In the genomic region with DNA sequence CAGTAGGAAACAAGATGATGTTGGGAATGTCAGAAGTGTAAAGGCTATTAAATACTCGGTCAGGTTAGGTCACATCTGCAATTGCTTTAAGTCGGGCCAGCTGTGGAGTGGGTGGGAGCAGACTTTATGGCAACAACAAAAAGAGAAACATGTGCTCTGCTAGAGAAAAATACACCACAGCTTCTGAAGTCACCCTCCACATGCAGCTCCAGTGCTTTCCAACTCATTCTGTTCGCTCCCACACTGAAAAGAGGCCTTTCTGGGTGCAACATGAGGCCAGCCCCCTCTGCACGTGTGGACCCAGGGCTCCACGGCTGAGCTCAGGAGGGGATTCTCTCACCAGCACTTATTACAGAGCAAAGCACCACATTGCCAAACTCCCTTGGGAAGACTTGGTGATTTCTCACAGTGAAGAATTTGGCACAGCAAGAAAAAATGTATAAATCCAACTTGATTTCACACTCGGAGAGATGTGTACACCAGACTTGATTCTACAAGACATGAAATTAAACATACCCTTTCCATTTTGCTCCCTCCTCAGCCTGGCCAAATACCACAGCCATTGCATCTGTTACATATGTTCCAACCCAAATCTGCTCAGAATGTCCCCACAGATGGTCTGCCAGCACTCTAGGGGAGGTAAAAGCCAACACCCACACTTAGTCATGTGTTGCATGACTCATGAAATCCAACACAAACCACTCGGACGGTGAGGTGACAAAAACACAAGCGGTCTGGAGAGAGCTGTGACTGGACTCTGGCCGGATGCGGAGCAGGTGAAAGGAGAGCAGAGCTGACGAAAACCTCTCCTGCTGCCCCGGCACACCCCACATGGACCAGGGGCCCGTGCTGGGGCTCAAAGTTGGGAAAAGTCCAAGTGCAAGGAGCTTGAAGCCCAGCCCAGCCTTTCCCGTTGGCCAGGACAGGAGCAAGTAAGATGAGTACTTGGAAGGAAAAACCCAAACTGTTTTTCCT, we compare ENCODE assay signal across 1 cellular context.
A peak's percentile ranks its signal among the peaks of the same experiment; 100 is the strongest.
TF ChIP-seq lines count a peak whose summit lies in the region.

No MANE protein-coding gene starts in this region.

TF ChIP-seq in K562, 482 proteins besides CTCF, POLR2A, EP300 and RAD21 (continued from another document and continues in another):
- TF ChIP-seq CTBP1 (IDR thresholded peaks at IDR 0.05; ENCODE audit: borderline replicate concordance), result peak; percentile 40; the same call in 1 of the 2 replicates
- TF ChIP-seq TBL1XR1 (IDR thresholded peaks at IDR 0.05; ENCODE audit: low read length in 2 of 2), result no peak; a peak in 1 of 4 replicates
- TF ChIP-seq, protein P1, sequence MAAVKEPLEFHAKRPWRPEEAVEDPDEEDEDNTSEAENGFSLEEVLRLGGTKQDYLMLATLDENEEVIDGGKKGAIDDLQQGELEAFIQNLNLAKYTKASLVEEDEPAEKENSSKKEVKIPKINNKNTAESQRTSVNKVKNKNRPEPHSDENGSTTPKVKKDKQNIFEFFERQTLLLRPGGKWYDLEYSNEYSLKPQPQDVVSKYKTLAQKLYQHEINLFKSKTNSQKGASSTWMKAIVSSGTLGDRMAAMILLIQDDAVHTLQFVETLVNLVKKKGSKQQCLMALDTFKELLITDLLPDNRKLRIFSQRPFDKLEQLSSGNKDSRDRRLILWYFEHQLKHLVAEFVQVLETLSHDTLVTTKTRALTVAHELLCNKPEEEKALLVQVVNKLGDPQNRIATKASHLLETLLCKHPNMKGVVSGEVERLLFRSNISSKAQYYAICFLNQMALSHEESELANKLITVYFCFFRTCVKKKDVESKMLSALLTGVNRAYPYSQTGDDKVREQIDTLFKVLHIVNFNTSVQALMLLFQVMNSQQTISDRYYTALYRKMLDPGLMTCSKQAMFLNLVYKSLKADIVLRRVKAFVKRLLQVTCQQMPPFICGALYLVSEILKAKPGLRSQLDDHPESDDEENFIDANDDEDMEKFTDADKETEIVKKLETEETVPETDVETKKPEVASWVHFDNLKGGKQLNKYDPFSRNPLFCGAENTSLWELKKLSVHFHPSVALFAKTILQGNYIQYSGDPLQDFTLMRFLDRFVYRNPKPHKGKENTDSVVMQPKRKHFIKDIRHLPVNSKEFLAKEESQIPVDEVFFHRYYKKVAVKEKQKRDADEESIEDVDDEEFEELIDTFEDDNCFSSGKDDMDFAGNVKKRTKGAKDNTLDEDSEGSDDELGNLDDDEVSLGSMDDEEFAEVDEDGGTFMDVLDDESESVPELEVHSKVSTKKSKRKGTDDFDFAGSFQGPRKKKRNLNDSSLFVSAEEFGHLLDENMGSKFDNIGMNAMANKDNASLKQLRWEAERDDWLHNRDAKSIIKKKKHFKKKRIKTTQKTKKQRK (IDR thresholded peaks at IDR 0.05; ENCODE audit: borderline replicate concordance, low read depth, low read length), result no peak
- no peak for TF ChIP-seq HDAC3 (IDR thresholded peaks at IDR 0.05; ENCODE audit: borderline replicate concordance, partially characterized antibody)
- TF ChIP-seq TGIF2 (CRISPR knock-in tag; IDR thresholded peaks at IDR 0.05), result no peak
- TF ChIP-seq, protein P2, sequence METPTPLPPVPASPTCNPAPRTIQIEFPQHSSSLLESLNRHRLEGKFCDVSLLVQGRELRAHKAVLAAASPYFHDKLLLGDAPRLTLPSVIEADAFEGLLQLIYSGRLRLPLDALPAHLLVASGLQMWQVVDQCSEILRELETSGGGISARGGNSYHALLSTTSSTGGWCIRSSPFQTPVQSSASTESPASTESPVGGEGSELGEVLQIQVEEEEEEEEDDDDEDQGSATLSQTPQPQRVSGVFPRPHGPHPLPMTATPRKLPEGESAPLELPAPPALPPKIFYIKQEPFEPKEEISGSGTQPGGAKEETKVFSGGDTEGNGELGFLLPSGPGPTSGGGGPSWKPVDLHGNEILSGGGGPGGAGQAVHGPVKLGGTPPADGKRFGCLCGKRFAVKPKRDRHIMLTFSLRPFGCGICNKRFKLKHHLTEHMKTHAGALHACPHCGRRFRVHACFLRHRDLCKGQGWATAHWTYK (CRISPR knock-in tag; IDR thresholded peaks at IDR 0.05), result no peak
- no peak for TF ChIP-seq ZNF764 (CRISPR knock-in tag; IDR thresholded peaks at IDR 0.05; ENCODE audit: low read depth)
- no peak for TF ChIP-seq POLR2H (tag; IDR thresholded peaks at IDR 0.05; ENCODE audit: low read depth)
- TF ChIP-seq ELF1 (tag; IDR thresholded peaks at IDR 0.05), result no peak
- TF ChIP-seq RCOR1 (IDR thresholded peaks at IDR 0.05; ENCODE audit: borderline replicate concordance in 1 of 2, low read depth in 2 of 2, low read length in 2 of 2), result peak in 1 of 2 experiments; percentile 29; a peak in 1 of 4 replicates
- TF ChIP-seq, protein P3, sequence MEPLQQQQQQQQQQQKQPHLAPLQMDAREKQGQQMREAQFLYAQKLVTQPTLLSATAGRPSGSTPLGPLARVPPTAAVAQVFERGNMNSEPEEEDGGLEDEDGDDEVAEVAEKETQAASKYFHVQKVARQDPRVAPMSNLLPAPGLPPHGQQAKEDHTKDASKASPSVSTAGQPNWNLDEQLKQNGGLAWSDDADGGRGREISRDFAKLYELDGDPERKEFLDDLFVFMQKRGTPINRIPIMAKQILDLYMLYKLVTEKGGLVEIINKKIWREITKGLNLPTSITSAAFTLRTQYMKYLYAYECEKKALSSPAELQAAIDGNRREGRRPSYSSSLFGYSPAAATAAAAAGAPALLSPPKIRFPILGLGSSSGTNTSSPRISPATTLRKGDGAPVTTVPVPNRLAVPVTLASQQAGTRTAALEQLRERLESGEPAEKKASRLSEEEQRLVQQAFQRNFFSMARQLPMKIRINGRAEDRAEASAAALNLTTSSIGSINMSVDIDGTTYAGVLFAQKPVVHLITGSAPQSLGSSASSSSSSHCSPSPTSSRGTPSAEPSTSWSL (CRISPR knock-in tag; IDR thresholded peaks at IDR 0.05; ENCODE audit: borderline replicate concordance), result no peak
- 0 out of 2 replicates have a peak, but pooled peaks have one; percentile 48 for TF ChIP-seq NBN (IDR thresholded peaks at IDR 0.05; ENCODE audit: low read depth)
- peak; percentile 56 for TF ChIP-seq TEAD4 (IDR thresholded peaks at IDR 0.05; ENCODE audit: low read length)
- no peak for TF ChIP-seq TEAD4 (CRISPR knock-in tag; IDR thresholded peaks at IDR 0.05; ENCODE audit: borderline replicate concordance)
- no peak for TF ChIP-seq SRSF9 (IDR thresholded peaks at IDR 0.05; ENCODE audit: borderline replicate concordance, low read depth, low read length)
- no peak for TF ChIP-seq ZNF239 (CRISPR knock-in tag; IDR thresholded peaks at IDR 0.05)
- TF ChIP-seq, protein P4, sequence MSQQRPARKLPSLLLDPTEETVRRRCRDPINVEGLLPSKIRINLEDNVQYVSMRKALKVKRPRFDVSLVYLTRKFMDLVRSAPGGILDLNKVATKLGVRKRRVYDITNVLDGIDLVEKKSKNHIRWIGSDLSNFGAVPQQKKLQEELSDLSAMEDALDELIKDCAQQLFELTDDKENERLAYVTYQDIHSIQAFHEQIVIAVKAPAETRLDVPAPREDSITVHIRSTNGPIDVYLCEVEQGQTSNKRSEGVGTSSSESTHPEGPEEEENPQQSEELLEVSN (IDR thresholded peaks at IDR 0.05; ENCODE audit: borderline replicate concordance in 1 of 2, extremely low read depth in 1 of 2, insufficient read depth in 1 of 2, insufficient read length in 1 of 2, low read depth in 1 of 2, low read length in 1 of 2, poor library complexity in 1 of 2, severe bottlenecking in 1 of 2), result peak in 1 of 2 experiments; percentile 47
- no peak for TF ChIP-seq KDM1A (IDR thresholded peaks at IDR 0.05)
- 0 out of 2 replicates have a peak, but pooled peaks have one; percentile 21 for TF ChIP-seq SMARCC2 (IDR thresholded peaks at IDR 0.05; ENCODE audit: low read depth)
- TF ChIP-seq, protein P5, sequence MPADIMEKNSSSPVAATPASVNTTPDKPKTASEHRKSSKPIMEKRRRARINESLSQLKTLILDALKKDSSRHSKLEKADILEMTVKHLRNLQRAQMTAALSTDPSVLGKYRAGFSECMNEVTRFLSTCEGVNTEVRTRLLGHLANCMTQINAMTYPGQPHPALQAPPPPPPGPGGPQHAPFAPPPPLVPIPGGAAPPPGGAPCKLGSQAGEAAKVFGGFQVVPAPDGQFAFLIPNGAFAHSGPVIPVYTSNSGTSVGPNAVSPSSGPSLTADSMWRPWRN (IDR thresholded peaks at IDR 0.05; ENCODE audit: low read depth), result no peak
- no peak for TF ChIP-seq TFAM (CRISPR knock-in tag; conservative IDR thresholded peaks at IDR 0.05)
- no peak for TF ChIP-seq PYGO2 (tag; IDR thresholded peaks at IDR 0.05)
- peak; percentile 80 for TF ChIP-seq EGR1 (conservative IDR thresholded peaks at IDR 0.05)
- no peak for TF ChIP-seq GABPA (tag; conservative IDR thresholded peaks at IDR 0.05; ENCODE audit: low read depth)
- TF ChIP-seq FOXJ3 (CRISPR knock-in tag; IDR thresholded peaks at IDR 0.05), result no peak
- TF ChIP-seq, protein P6, sequence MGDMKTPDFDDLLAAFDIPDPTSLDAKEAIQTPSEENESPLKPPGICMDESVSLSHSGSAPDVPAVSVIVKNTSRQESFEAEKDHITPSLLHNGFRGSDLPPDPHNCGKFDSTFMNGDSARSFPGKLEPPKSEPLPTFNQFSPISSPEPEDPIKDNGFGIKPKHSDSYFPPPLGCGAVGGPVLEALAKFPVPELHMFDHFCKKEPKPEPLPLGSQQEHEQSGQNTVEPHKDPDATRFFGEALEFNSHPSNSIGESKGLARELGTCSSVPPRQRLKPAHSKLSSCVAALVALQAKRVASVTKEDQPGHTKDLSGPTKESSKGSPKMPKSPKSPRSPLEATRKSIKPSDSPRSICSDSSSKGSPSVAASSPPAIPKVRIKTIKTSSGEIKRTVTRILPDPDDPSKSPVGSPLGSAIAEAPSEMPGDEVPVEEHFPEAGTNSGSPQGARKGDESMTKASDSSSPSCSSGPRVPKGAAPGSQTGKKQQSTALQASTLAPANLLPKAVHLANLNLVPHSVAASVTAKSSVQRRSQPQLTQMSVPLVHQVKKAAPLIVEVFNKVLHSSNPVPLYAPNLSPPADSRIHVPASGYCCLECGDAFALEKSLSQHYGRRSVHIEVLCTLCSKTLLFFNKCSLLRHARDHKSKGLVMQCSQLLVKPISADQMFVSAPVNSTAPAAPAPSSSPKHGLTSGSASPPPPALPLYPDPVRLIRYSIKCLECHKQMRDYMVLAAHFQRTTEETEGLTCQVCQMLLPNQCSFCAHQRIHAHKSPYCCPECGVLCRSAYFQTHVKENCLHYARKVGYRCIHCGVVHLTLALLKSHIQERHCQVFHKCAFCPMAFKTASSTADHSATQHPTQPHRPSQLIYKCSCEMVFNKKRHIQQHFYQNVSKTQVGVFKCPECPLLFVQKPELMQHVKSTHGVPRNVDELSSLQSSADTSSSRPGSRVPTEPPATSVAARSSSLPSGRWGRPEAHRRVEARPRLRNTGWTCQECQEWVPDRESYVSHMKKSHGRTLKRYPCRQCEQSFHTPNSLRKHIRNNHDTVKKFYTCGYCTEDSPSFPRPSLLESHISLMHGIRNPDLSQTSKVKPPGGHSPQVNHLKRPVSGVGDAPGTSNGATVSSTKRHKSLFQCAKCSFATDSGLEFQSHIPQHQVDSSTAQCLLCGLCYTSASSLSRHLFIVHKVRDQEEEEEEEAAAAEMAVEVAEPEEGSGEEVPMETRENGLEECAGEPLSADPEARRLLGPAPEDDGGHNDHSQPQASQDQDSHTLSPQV (IDR thresholded peaks at IDR 0.05), result no peak; the same call in 1 of the 2 replicates
- no peak for TF ChIP-seq COPS2 (conservative IDR thresholded peaks at IDR 0.05)
- no peak for TF ChIP-seq NR2F6 (CRISPR knock-in tag; IDR thresholded peaks at IDR 0.05)
- TF ChIP-seq, protein P7, sequence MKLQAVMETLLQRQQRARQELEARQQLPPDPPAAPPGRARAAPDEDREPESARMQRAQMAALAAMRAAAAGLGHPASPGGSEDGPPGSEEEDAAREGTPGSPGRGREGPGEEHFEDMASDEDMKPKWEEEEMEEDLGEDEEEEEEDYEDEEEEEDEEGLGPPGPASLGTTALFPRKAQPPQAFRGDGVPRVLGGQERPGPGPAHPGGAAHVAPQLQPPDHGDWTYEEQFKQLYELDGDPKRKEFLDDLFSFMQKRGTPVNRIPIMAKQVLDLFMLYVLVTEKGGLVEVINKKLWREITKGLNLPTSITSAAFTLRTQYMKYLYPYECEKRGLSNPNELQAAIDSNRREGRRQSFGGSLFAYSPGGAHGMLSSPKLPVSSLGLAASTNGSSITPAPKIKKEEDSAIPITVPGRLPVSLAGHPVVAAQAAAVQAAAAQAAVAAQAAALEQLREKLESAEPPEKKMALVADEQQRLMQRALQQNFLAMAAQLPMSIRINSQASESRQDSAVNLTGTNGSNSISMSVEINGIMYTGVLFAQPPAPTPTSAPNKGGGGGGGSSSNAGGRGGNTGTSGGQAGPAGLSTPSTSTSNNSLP (IDR thresholded peaks at IDR 0.05; ENCODE audit: borderline replicate concordance, low read depth, low read length), result no peak
- no peak; the same call in 1 of the 2 replicates for TF ChIP-seq ZNF175 (CRISPR knock-in tag; IDR thresholded peaks at IDR 0.05; ENCODE audit: low read depth)
- TF ChIP-seq CSDE1 (IDR thresholded peaks at IDR 0.05), result no peak
- TF ChIP-seq CBFA2T2 (conservative IDR thresholded peaks at IDR 0.05), result peak; percentile 59
- no peak for TF ChIP-seq NUFIP1 (IDR thresholded peaks at IDR 0.05; ENCODE audit: partially characterized antibody)
- peak; percentile 70 for TF ChIP-seq L3MBTL2 (IDR thresholded peaks at IDR 0.05)
- TF ChIP-seq, protein P8, sequence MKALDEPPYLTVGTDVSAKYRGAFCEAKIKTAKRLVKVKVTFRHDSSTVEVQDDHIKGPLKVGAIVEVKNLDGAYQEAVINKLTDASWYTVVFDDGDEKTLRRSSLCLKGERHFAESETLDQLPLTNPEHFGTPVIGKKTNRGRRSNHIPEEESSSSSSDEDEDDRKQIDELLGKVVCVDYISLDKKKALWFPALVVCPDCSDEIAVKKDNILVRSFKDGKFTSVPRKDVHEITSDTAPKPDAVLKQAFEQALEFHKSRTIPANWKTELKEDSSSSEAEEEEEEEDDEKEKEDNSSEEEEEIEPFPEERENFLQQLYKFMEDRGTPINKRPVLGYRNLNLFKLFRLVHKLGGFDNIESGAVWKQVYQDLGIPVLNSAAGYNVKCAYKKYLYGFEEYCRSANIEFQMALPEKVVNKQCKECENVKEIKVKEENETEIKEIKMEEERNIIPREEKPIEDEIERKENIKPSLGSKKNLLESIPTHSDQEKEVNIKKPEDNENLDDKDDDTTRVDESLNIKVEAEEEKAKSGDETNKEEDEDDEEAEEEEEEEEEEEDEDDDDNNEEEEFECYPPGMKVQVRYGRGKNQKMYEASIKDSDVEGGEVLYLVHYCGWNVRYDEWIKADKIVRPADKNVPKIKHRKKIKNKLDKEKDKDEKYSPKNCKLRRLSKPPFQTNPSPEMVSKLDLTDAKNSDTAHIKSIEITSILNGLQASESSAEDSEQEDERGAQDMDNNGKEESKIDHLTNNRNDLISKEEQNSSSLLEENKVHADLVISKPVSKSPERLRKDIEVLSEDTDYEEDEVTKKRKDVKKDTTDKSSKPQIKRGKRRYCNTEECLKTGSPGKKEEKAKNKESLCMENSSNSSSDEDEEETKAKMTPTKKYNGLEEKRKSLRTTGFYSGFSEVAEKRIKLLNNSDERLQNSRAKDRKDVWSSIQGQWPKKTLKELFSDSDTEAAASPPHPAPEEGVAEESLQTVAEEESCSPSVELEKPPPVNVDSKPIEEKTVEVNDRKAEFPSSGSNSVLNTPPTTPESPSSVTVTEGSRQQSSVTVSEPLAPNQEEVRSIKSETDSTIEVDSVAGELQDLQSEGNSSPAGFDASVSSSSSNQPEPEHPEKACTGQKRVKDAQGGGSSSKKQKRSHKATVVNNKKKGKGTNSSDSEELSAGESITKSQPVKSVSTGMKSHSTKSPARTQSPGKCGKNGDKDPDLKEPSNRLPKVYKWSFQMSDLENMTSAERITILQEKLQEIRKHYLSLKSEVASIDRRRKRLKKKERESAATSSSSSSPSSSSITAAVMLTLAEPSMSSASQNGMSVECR (CRISPR knock-in tag; IDR thresholded peaks at IDR 0.05), result no peak
